In the genomic region with DNA sequence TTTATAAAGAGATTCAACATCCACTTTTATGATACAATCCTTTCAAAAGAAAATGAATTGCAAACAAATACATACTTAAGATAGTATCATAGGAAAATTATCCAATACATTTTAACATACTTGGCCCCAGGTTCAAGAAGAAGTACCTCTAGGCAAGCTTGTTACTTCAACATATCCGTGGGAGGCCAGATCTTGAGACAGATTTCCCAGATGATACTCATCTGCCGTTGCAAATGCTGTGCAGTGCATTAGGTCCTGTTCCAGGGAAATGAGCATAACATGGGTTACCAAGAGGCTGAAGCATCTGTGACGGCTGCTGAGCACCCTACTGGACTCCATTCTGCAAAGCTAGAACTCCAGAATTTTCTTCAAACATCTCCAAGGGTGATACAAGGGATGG, we compare ENCODE assay signal across 26 cellular contexts. TPM values are rescaled to one million over a fixed set of nuclear protein-coding genes. Genes with fewer than 3 reads are reported as not detected.
A peak's percentile ranks its signal among the peaks of the same experiment; 100 is the strongest.
DNase-seq lines count a peak whose midpoint lies in the region; ATAC-seq and TF ChIP-seq lines count a peak whose summit lies in the region.
"Had no signal": no experiment of that assay in that cellular context is flagged by ENCODE, and none has a peak within 500 bp of the region (broad histone marks: within the 10 kb centered on the region; RNA-seq: fewer than 3 reads in every experiment).

No MANE protein-coding gene starts in this region.

- H3K27ac Mint-ChIP-seq in WTC11, result peak overlapping the region; percentile 9; the same call in 1 of the 2 replicates
- H3K27ac Mint-ChIP-seq: activated naive CD4-positive, alpha-beta T cell treated with anti-CD3 and anti-CD28 coated beads, Interleukin-2, amount 10 ng/mL, durations not matched to agents 7 days and 5 days; B cell; mesothelial cell of epicardium; naive thymus-derived CD8-positive, alpha-beta T cell; stimulated activated effector memory CD8-positive, alpha-beta T cell treated with anti-CD3 and anti-CD28 coated beads, Interleukin-12 subunit alpha, Interleukin-12 subunit beta, amount 100 ng/mL, for 72 hours had no signal

- ATAC-seq in WTC11, result no peak
- ATAC-seq in HG02852 (IDR thresholded peaks at IDR 0.05; ENCODE audit: unreplicated experiment), result no peak
- ATAC-seq: activated T-cell treated with anti-CD3 and anti-CD28 coated beads, Interleukin-2, amount 50 U/mL, for 4 hours; naive thymus-derived CD8-positive, alpha-beta T cell; stimulated activated effector memory CD8-positive, alpha-beta T cell treated with anti-CD3 and anti-CD28 coated beads, Interleukin-12 subunit alpha, Interleukin-12 subunit beta, amount 100 ng/mL, for 72 hours had no signal

- no peaks in the 10 kb centered on the region for H3K4me1 Mint-ChIP-seq in WTC11

- H3K9me3 ChIP-seq in skeletal muscle tissue (ENCODE audit: control insufficient read depth in 3 of 3, low read length in 3 of 3), result no peaks in the 10 kb centered on the region
- H3K9me3 ChIP-seq: esophagus squamous epithelium, pancreas, sigmoid colon had no signal

- DNase-seq in EH (ENCODE audit: low read depth) (peak; percentile 17), WTC11 (ENCODE audit: low spot score) (no peak), fibroblast of mammary gland (ENCODE audit: low read depth) (peak; percentile 39), NCI-H1436 treated with DMSO at 0.1 percent for 48 hours (lab: John Stamatoyannopoulos, UW) (no peak)
- DNase-seq in stimulated activated CD4-positive, alpha-beta T cell treated with anti-CD3 and anti-CD28 coated beads, Interleukin-4, amount 100 ng/mL, for 4 hours, result no peak
- DNase-seq: activated naive CD4-positive, alpha-beta T cell treated with anti-CD3 and anti-CD28 coated beads, Interleukin-2, amount 10 ng/mL, durations not matched to agents 7 days and 5 days; activated T-cell treated with anti-CD3 and anti-CD28 coated beads, Interleukin-2, amount 50 U/mL, for 4 hours; cerebellar nuclear complex; effector CD8-positive, alpha-beta T cell; esophagus squamous epithelium; Karpas-422; left colon; naive thymus-derived CD8-positive, alpha-beta T cell; NCI-H1092 treated with DMSO at 0.1 percent for 48 hours; NCI-H2029; NCI-H345; NCI-H82; pancreas; sigmoid colon; T1000 had no signal

- no peak overlapping the region for H3K9ac ChIP-seq in skeletal muscle tissue (ENCODE audit: low read depth in 1 of 3, low read length in 3 of 3)

- no peaks in the 10 kb centered on the region for H3K9me3 Mint-ChIP-seq in WTC11
- H3K9me3 Mint-ChIP-seq: activated naive CD4-positive, alpha-beta T cell treated with anti-CD3 and anti-CD28 coated beads, Interleukin-2, amount 10 ng/mL, durations not matched to agents 7 days and 5 days; activated T-cell treated with anti-CD3 and anti-CD28 coated beads, Interleukin-2, amount 50 U/mL, for 4 hours; mesothelial cell of epicardium; naive thymus-derived CD8-positive, alpha-beta T cell; stimulated activated effector memory CD8-positive, alpha-beta T cell treated with anti-CD3 and anti-CD28 coated beads, Interleukin-12 subunit alpha, Interleukin-12 subunit beta, amount 100 ng/mL, for 72 hours had no signal

- H3K4me1 ChIP-seq in skeletal muscle tissue (ENCODE audit: control insufficient read depth in 3 of 3, insufficient read depth in 3 of 3, low read length in 3 of 3), result peaks cover 3 to 12% (median 12%) of the 10 kb centered on the region in 3 donors

- H3K36me3 ChIP-seq in skeletal muscle tissue (ENCODE audit: control insufficient read depth in 3 of 3, insufficient read depth in 3 of 3, low read length in 3 of 3), result peaks cover 2 to 10% (median 2%) of the 10 kb centered on the region in 3 donors
- H3K36me3 ChIP-seq: pancreas had no signal

- TF ChIP-seq CTCF in WTC11 (IDR thresholded peaks at IDR 0.05) (no peak), fibroblast of mammary gland (conservative IDR thresholded peaks at IDR 0.05; ENCODE audit: control insufficient read depth, insufficient read depth, low read depth, low read length) (no peak)

- CTCF ChIA-PET in WTC11 (lab: Charles Lee), result no interaction called here

- no peaks in the 10 kb centered on the region for H3K27me3 Mint-ChIP-seq in WTC11 (ENCODE audit: low read depth)
- H3K27me3 Mint-ChIP-seq: activated naive CD4-positive, alpha-beta T cell treated with anti-CD3 and anti-CD28 coated beads, Interleukin-2, amount 10 ng/mL, durations not matched to agents 7 days and 5 days; B cell; naive thymus-derived CD8-positive, alpha-beta T cell had no signal

- H3K4me3 Mint-ChIP-seq in WTC11, result no peak overlapping the region
- H3K4me3 Mint-ChIP-seq: activated naive CD4-positive, alpha-beta T cell treated with anti-CD3 and anti-CD28 coated beads, Interleukin-2, amount 10 ng/mL, durations not matched to agents 7 days and 5 days; activated T-cell treated with anti-CD3 and anti-CD28 coated beads, Interleukin-2, amount 50 U/mL, for 4 hours; B cell; mesothelial cell of epicardium; naive thymus-derived CD8-positive, alpha-beta T cell; stimulated activated effector memory CD8-positive, alpha-beta T cell treated with anti-CD3 and anti-CD28 coated beads, Interleukin-12 subunit alpha, Interleukin-12 subunit beta, amount 100 ng/mL, for 72 hours had no signal

- no peaks in the 10 kb centered on the region for H3K27me3 ChIP-seq in skeletal muscle tissue (ENCODE audit: control insufficient read depth in 3 of 3, insufficient read depth in 3 of 3, low read length in 3 of 3)
- H3K27me3 ChIP-seq: esophagus squamous epithelium, pancreas, sigmoid colon had no signal

- H3K27ac ChIP-seq in skeletal muscle tissue (ENCODE audit: low read depth, low read length), result peak overlapping the region; percentile 43
- H3K27ac ChIP-seq: sigmoid colon had no signal

- H3K36me3 Mint-ChIP-seq in WTC11, result peaks cover 15% of the 10 kb centered on the region; the same call in 1 of the 2 replicates

- POLR2A ChIA-PET in WTC11 (lab: Charles Lee), result no interaction called here

- no peak overlapping the region for H3K4me3 ChIP-seq in fibroblast of mammary gland (ENCODE audit: control insufficient read depth, low read depth, low read length)
- H3K4me3 ChIP-seq in skeletal muscle tissue (ENCODE audit: low read length in 3 of 3), result peak overlapping the region in 1 of 3 donors; percentile 22
- H3K4me3 ChIP-seq: esophagus squamous epithelium, pancreas, sigmoid colon had no signal

TF ChIP-seq in WTC11, 78 proteins besides CTCF, POLR2A, EP300 and RAD21:
- TF ChIP-seq, protein P1, sequence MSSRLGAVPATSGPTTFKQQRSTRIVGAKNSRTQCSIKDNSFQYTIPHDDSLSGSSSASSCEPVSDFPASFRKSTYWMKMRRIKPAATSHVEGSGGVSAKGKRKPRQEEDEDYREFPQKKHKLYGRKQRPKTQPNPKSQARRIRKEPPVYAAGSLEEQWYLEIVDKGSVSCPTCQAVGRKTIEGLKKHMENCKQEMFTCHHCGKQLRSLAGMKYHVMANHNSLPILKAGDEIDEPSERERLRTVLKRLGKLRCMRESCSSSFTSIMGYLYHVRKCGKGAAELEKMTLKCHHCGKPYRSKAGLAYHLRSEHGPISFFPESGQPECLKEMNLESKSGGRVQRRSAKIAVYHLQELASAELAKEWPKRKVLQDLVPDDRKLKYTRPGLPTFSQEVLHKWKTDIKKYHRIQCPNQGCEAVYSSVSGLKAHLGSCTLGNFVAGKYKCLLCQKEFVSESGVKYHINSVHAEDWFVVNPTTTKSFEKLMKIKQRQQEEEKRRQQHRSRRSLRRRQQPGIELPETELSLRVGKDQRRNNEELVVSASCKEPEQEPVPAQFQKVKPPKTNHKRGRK (CRISPR knock-in tag; IDR thresholded peaks at IDR 0.05; ENCODE audit: borderline replicate concordance), result no peak
- TF ChIP-seq, protein P2, sequence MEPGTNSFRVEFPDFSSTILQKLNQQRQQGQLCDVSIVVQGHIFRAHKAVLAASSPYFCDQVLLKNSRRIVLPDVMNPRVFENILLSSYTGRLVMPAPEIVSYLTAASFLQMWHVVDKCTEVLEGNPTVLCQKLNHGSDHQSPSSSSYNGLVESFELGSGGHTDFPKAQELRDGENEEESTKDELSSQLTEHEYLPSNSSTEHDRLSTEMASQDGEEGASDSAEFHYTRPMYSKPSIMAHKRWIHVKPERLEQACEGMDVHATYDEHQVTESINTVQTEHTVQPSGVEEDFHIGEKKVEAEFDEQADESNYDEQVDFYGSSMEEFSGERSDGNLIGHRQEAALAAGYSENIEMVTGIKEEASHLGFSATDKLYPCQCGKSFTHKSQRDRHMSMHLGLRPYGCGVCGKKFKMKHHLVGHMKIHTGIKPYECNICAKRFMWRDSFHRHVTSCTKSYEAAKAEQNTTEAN (CRISPR knock-in tag; IDR thresholded peaks at IDR 0.05), result no peak
- TF ChIP-seq ZNF396 (CRISPR knock-in tag; IDR thresholded peaks at IDR 0.05; ENCODE audit: borderline replicate concordance) (no peak), SOX15 (CRISPR knock-in tag; IDR thresholded peaks at IDR 0.05) (no peak), ESRRA (CRISPR knock-in tag; IDR thresholded peaks at IDR 0.05; ENCODE audit: borderline replicate concordance) (no peak), NR2C2 (CRISPR knock-in tag; IDR thresholded peaks at IDR 0.05) (no peak)

RNA-seq across cellular contexts. Expression of a gene that starts 15.6 kb away (rescaled TPM):
- total RNA-seq in WTC11 (2021) (18.3 to 23.3 TPM (median 21.0 TPM) in 3 replicates), skeletal muscle tissue (30.8 TPM)

RNA-seq across cellular contexts. Expression of a gene that starts 44.9 kb away (rescaled TPM):
- total RNA-seq in WTC11 (2021) (14.0 to 14.3 TPM (median 14.3 TPM) in 3 replicates), skeletal muscle tissue (5.7 TPM)

RNA-seq across cellular contexts. Expression of a gene that starts 57.5 kb away (rescaled TPM):
- total RNA-seq in WTC11 (2021) (0.25 to 0.57 TPM (median 0.26 TPM) in 3 replicates), skeletal muscle tissue (1.0 TPM)
- total RNA-seq: activated T-cell treated with anti-CD3 and anti-CD28 coated beads, Interleukin-2, amount 50 U/mL, for 4 hours; B cell; HT1080; naive thymus-derived CD8-positive, alpha-beta T cell had no signal

Comparison
In these comparisons a context has a peak if more than half of its experiments do, and no peak if none do; other contexts are left out.
1. DNase-seq: peak in EH (single experiment) and fibroblast of mammary gland (single experiment); none in WTC11 (single experiment), stimulated activated CD4-positive, alpha-beta T cell treated with anti-CD3 and anti-CD28 coated beads, Interleukin-4, amount 100 ng/mL, for 4 hours (0 of 2) and NCI-H1436 treated with DMSO at 0.1 percent for 48 hours (single experiment).